ENCODE assay signal across 9 cellular contexts in the genomic region with DNA sequence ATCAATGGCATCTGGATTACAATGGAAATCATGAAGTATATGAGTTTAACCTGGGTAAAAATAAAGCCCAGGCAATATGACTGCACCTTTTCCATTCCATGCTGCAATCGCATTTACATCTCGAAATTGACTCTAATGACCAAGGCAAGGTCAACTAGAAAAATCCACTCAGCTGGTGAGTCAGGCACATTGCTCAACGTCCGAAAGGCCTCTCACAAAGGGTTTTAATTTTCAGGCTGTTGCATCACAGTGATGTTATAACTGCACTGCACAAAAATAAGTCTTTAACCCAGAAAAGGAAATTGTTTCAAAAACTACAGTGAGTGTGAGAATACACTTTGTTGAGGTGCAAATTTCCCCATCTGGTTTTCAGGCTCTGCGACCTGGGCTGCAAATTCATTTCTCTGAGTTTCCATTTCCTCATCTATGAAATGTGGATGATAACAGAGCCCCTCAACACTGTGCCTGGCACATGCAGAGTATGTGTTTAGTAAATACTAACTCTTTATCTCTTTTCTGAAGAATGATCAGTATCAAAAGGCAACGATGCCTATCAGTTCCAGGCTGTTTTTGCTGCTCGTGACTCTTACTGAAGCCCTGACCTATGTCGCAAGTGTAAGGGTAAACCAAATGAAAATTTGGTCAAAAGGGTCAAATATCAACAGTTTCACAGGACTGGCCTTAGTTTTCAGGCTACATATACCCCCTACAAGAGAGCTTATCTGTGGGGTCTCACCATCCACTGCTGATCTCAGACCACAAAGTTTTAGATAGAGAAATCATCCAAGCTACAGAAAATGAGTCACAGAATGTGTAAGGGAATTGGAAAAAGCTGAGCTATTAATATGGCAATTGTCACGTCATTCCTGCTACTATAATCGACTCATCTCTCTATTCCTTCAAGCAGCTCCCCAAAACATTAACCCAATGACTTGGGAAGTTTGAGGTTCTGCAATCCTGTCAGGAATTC. TPM values are rescaled to one million over a fixed set of nuclear protein-coding genes. Genes with fewer than 3 reads are reported as not detected.
A peak's percentile ranks its signal among the peaks of the same experiment; 100 is the strongest.
DNase-seq lines count a peak whose midpoint lies in the region; ATAC-seq and TF ChIP-seq lines count a peak whose summit lies in the region.
"Had no signal": no experiment of that assay in that cellular context is flagged by ENCODE, and none has a peak within 500 bp of the region (broad histone marks: within the 10 kb centered on the region; RNA-seq: fewer than 3 reads in every experiment).

No MANE protein-coding gene starts in this region.

- peak overlapping the region; percentile 99 for H3K9ac ChIP-seq in GM23248

- peaks cover 43% of the 10 kb centered on the region for H3K4me1 Mint-ChIP-seq in nephron progenitor cell

- intact Hi-C loops in Panc1 (cut with micrococcal nuclease; ENCODE audit: unreplicated experiment) = no loop called here

- TF ChIP-seq CTCF in Panc1 (IDR thresholded peaks at IDR 0.05) = no peak
- no peak for TF ChIP-seq CTCF in nephron progenitor cell (IDR thresholded peaks at IDR 0.05)

- peaks cover 9% of the 10 kb centered on the region for H3K36me3 Mint-ChIP-seq in nephron progenitor cell (ENCODE audit: low read depth)
- H3K36me3 Mint-ChIP-seq: naive B cell had no signal

- H3K36me3 ChIP-seq in GM23248 (ENCODE audit: low read depth) = no peaks in the 10 kb centered on the region
- H3K36me3 ChIP-seq in Panc1 (ENCODE audit: control insufficient read depth, insufficient read depth, low read length) = no peaks in the 10 kb centered on the region; the same call in 1 of the 2 replicates

- peaks cover 84% of the 10 kb centered on the region for H3K79me2 ChIP-seq in GM23248 (ENCODE audit: insufficient read depth)

- peak overlapping the region; percentile 95 for H3K4me2 ChIP-seq in GM23248 (ENCODE audit: unreplicated experiment)

- H4K20me1 ChIP-seq in GM23248 (ENCODE audit: insufficient read depth) = no peaks in the 10 kb centered on the region

- peaks cover 7% of the 10 kb centered on the region for H3K27me3 Mint-ChIP-seq in nephron progenitor cell (ENCODE audit: low read depth, poor library complexity)

- peak overlapping the region; percentile 87 for H3K4me3 Mint-ChIP-seq in nephron progenitor cell

- peaks cover 54% of the 10 kb centered on the region for H3F3A ChIP-seq in GM23248 (ENCODE audit: insufficient read depth)

- H3K4me3 ChIP-seq in GM23248 (peak overlapping the region; percentile 99), Panc1 (ENCODE audit: low read depth in 2 of 2, low read length in 2 of 2) (peak overlapping the region; percentile 15 to 82)

- no peaks in the 10 kb centered on the region for H3K9me3 Mint-ChIP-seq in nephron progenitor cell
- H3K9me3 Mint-ChIP-seq: naive B cell had no signal

- peak overlapping the region; percentile 97 for H3K27ac ChIP-seq in GM23248
- peak overlapping the region; percentile 91 for H3K27ac ChIP-seq in Panc1 (ENCODE audit: low read length)

- in situ Hi-C loops in GM23248 (cut with MboI) (loop anchor here (10.0 kb wide), 1 partner anchor 225 kb away; no protein-coding TSS in a partner anchor), Panc1 (cut with HindIII; ENCODE audit: low pct_unique_long_range_greater_than_20kb, low sequenced_read_pairs) (no loop called here)

- no peaks in the 10 kb centered on the region for H3K9me2 ChIP-seq in GM23248 (ENCODE audit: insufficient read depth)

- peak; percentile 97 for DNase-seq in GM23248
- peak; percentile 92 for DNase-seq in Panc1 (ENCODE audit: low read depth, low spot score)
- peak; percentile 99 for DNase-seq in dedifferentiated amniotic fluid mesenchymal stem cell (ENCODE audit: extremely low spot score)
- no peak for DNase-seq in nephron progenitor cell
- DNase-seq in NCI-H1436 treated with DMSO at 0.1 percent for 48 hours (lab: John Stamatoyannopoulos, UW) = no peak
- no peak for DNase-seq in COR-L47 (lab: John Stamatoyannopoulos, UW)
- DNase-seq: naive B cell had no signal

- no TSS peak for BruUV-seq in Panc1 (replicated peaks; lab: Mats Ljungman, UMichigan)

- no peak overlapping the region for H2AFZ ChIP-seq in GM23248

- H3K27ac Mint-ChIP-seq in nephron progenitor cell = no peak overlapping the region
- H3K27ac Mint-ChIP-seq: naive B cell had no signal

- ATAC-seq in Panc1 = no peak
- no peak for ATAC-seq in GM18861 (IDR thresholded peaks at IDR 0.05; ENCODE audit: unreplicated experiment)
- ATAC-seq in GM19452 (IDR thresholded peaks at IDR 0.05; ENCODE audit: unreplicated experiment) = no peak

- peaks cover 53% of the 10 kb centered on the region for H3K4me1 ChIP-seq in GM23248 (ENCODE audit: insufficient read depth)
- H3K4me1 ChIP-seq in Panc1 (ENCODE audit: control insufficient read depth, insufficient read depth, low read length) = peaks cover 28% of the 10 kb centered on the region

- H3K9me3 ChIP-seq in GM23248 (ENCODE audit: low read depth) (no peaks in the 10 kb centered on the region), Panc1 (ENCODE audit: control insufficient read depth, insufficient read depth, low read depth, low read length) (no peaks in the 10 kb centered on the region)

- WGBS in GM23248 (ENCODE audit: low coverage in 1 of 2, low lambda C conversion rate in 2 of 2, missing lambda C conversion rate in 2 of 2), 2 experiments = 8% methylated on average over 10 of the region's 10 CpGs

- CTCF ChIA-PET in Panc1 (lab: Charles Lee) = interaction anchor here (0.6 kb wide), 1 partner anchor 299 kb away, joined by 3 read pairs; no protein-coding TSS in a partner anchor

- POLR2A ChIA-PET in Panc1 (lab: Charles Lee) = interaction anchor here (0.5 kb wide), 1 partner anchor 128 kb away, joined by 13 read pairs; no protein-coding TSS in a partner anchor

- H3K27me3 ChIP-seq in GM23248 (replicated peaks; ENCODE audit: insufficient read depth) = no peaks in the 10 kb centered on the region
- no peaks in the 10 kb centered on the region for H3K27me3 ChIP-seq in Panc1 (ENCODE audit: control insufficient read depth, insufficient read depth, low read length)

RNA-seq across cellular contexts. Expression of a gene that starts 4.1 kb away (rescaled TPM):
- total RNA-seq in GM23248 (2014; rRNA removed; shearing (Covaris generic)) = 10.6 and 11.3 TPM in 2 replicates
- polyA plus RNA-seq in GM23248 (2016; fragmentation: Nextera tagmentation; extraction: Ambion mirVana) = 5.1 and 5.4 TPM in 2 replicates
- 13.3 TPM for total RNA-seq in Panc1 (2021; ENCODE audit: unreplicated experiment)
- 6.9 TPM for polyA plus RNA-seq in Panc1 (2012; ENCODE audit: insufficient read length)

RNA-seq across cellular contexts. Expression of a gene that starts 57.8 kb away (rescaled TPM):
- total RNA-seq in GM23248 (2014; rRNA removed; shearing (Covaris generic)) = 8.7 and 18.3 TPM in 2 replicates
- 8.9 and 9.9 TPM in 2 replicates for polyA plus RNA-seq in GM23248 (2016; fragmentation: Nextera tagmentation; extraction: Ambion mirVana)
- total RNA-seq in Panc1 (2021; ENCODE audit: unreplicated experiment) = 7.7 TPM
- 6.0 TPM for polyA plus RNA-seq in Panc1 (2012; ENCODE audit: insufficient read length)

Comparison
In these comparisons a context has a peak if more than half of its experiments do, and no peak if none do; other contexts are left out.
1. DNase-seq: peak in GM23248 (single experiment), Panc1 (single experiment) and dedifferentiated amniotic fluid mesenchymal stem cell (single experiment); none in nephron progenitor cell (single experiment), NCI-H1436 treated with DMSO at 0.1 percent for 48 hours (single experiment) and COR-L47 (single experiment).